ENCODE assay signal across 20 cellular contexts in the genomic region with DNA sequence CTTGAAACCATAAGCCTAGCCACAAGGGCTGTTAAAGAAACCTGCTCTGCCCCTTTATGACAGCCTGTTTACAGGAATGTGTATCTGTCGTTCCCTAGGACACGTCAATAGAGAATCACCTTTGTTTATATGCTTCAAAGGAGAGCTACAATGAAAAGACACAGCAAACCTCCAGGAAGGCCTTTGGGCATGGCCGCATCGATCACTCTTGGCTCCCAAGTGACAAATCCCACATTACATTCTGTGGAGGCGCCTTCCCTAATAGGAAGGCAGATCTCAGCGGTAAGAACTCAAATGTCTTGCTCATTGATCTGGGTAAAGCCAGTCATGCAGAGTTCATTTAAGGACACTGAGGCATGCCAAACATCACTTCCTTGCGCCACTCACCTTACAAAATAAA. TPM values are rescaled to one million over a fixed set of nuclear protein-coding genes. Genes with fewer than 3 reads are reported as not detected.
"Had no signal": no experiment of that assay in that cellular context is flagged by ENCODE, and none has a peak within 500 bp of the region (broad histone marks: within the 10 kb centered on the region; RNA-seq: fewer than 3 reads in every experiment).

No MANE protein-coding gene starts in this region.

- ATAC-seq: activated naive CD4-positive, alpha-beta T cell treated with anti-CD3 and anti-CD28 coated beads, Interleukin-2, amount 50 U/mL, for 72 hours; left cardiac atrium; natural killer cell treated with Interleukin-12 subunit alpha and Interleukin-12 subunit beta and Interleukin-15 and Interleukin-18, amount 100 ng/mL, for 72 hours; psoas muscle had no signal

- H3K4me3 Mint-ChIP-seq: activated B cell treated with CpG ODN at 0.5 μM for 24 hours; activated T-cell treated with anti-CD3 and anti-CD28 coated beads, Interleukin-2, amount 50 U/mL, for 24 hours; brain; dendritic cell treated with granulocyte-macrophage colony-stimulating factor and Interleukin-4, amounts not matched to agents 40 ng/mL and 50 ng/mL, for 4 days; immature natural killer cell; natural killer cell treated with Interleukin-12 subunit alpha and Interleukin-12 subunit beta and Interleukin-15 and Interleukin-18, amount 100 ng/mL, for 72 hours; T-helper 1 cell treated with Interleukin-12 subunit alpha and Interleukin-12 subunit beta and Interleukin-4 antibody, amounts not matched to agents 30 μg/mL and 1 μg/mL, for 36 hours had no signal

- H3K4me3 ChIP-seq: lung, psoas muscle, sigmoid colon, upper lobe of left lung had no signal

- H3K27ac Mint-ChIP-seq: activated B cell treated with CpG ODN at 0.5 μM for 24 hours; activated T-cell treated with anti-CD3 and anti-CD28 coated beads, Interleukin-2, amount 50 U/mL, for 24 hours; dendritic cell treated with granulocyte-macrophage colony-stimulating factor and Interleukin-4, amounts not matched to agents 40 ng/mL and 50 ng/mL, for 4 days; immature natural killer cell; natural killer cell treated with Interleukin-12 subunit alpha and Interleukin-12 subunit beta and Interleukin-15 and Interleukin-18, amount 100 ng/mL, for 72 hours; T-helper 1 cell treated with Interleukin-12 subunit alpha and Interleukin-12 subunit beta and Interleukin-4 antibody, amounts not matched to agents 30 μg/mL and 1 μg/mL, for 36 hours had no signal

- DNase-seq: activated B cell treated with CpG ODN at 0.5 μM for 24 hours; activated effector memory CD4-positive, alpha-beta T cell treated with Interleukin-2 at 50 U/mL for 16 hours; activated T-cell treated with anti-CD3 and anti-CD28 coated beads, Interleukin-2, amount 50 U/mL, for 24 hours; amniotic stem cell; immature natural killer cell; left cardiac atrium; psoas muscle; sigmoid colon; stimulated activated CD4-positive, alpha-beta T cell treated with anti-CD3 and anti-CD28 coated beads, Interleukin-2, amount 100 ng/mL, for 24 hours; stimulated activated naive CD4-positive, alpha-beta T cell treated with Interleukin-2 at 50 U/mL for 16 hours; upper lobe of left lung had no signal

- H3K36me3 ChIP-seq: sigmoid colon, upper lobe of left lung had no signal

- H3K27me3 Mint-ChIP-seq: activated T-cell treated with anti-CD3 and anti-CD28 coated beads, Interleukin-2, amount 50 U/mL, for 24 hours had no signal

- H3K27ac ChIP-seq: psoas muscle, sigmoid colon, upper lobe of left lung had no signal

- H3K27me3 ChIP-seq: sigmoid colon, upper lobe of left lung had no signal

- H3K4me1 Mint-ChIP-seq: immature natural killer cell had no signal

- H3K9me3 Mint-ChIP-seq: activated B cell treated with CpG ODN at 0.5 μM for 24 hours; activated naive CD4-positive, alpha-beta T cell treated with anti-CD3 and anti-CD28 coated beads, Interleukin-2, amount 50 U/mL, for 72 hours; activated T-cell treated with anti-CD3 and anti-CD28 coated beads, Interleukin-2, amount 50 U/mL, for 24 hours; brain; dendritic cell treated with granulocyte-macrophage colony-stimulating factor and Interleukin-4, amounts not matched to agents 40 ng/mL and 50 ng/mL, for 4 days; immature natural killer cell; natural killer cell treated with Interleukin-12 subunit alpha and Interleukin-12 subunit beta and Interleukin-15 and Interleukin-18, amount 100 ng/mL, for 72 hours; T-helper 1 cell treated with Interleukin-12 subunit alpha and Interleukin-12 subunit beta and Interleukin-4 antibody, amounts not matched to agents 30 μg/mL and 1 μg/mL, for 36 hours had no signal

- H3K4me1 ChIP-seq: psoas muscle, upper lobe of left lung had no signal

- H3K36me3 Mint-ChIP-seq: activated naive CD4-positive, alpha-beta T cell treated with anti-CD3 and anti-CD28 coated beads, Interleukin-2, amount 50 U/mL, for 72 hours; brain; immature natural killer cell; natural killer cell treated with Interleukin-12 subunit alpha and Interleukin-12 subunit beta and Interleukin-15 and Interleukin-18, amount 100 ng/mL, for 72 hours had no signal

- H3K9me3 ChIP-seq: psoas muscle, sigmoid colon, upper lobe of left lung had no signal

RNA-seq across cellular contexts. Expression of gene KIAA2012, which starts 26.5 kb away (rescaled TPM):
- total RNA-seq: activated B cell treated with CpG ODN at 0.5 μM for 24 hours; activated naive CD4-positive, alpha-beta T cell treated with anti-CD3 and anti-CD28 coated beads, Interleukin-2, amount 50 U/mL, for 72 hours; left cardiac atrium; mononuclear cell; natural killer cell treated with Interleukin-12 subunit alpha and Interleukin-12 subunit beta and Interleukin-15 and Interleukin-18, amount 100 ng/mL, for 72 hours; osteoblast had no signal
- polyA plus RNA-seq: esophagus, immature natural killer cell had no signal
